21 cellular contexts compared by ENCODE assay signal in the genomic region with DNA sequence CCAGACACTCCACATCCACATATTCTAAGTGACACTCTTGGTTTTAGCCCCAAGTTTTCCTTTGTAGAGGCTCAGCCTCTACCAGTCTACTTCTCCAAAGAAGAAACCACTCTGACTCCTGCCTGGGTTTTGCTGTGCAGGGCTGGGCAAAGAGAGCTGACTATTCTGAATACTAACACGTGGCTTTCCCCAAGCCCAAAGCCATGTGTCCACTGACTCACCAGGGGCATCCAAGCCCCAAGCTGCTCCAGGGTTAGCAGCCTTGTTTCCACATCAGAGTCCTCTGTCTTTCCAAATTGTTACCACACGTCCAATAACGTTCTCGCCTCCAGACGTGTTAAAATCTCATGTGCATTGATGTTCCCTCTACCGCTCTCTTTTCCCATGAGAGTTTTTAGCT. TPM values are rescaled to one million over a fixed set of nuclear protein-coding genes. Genes with fewer than 3 reads are reported as not detected.
"Had no signal": no experiment of that assay in that cellular context is flagged by ENCODE, and none has a peak within 500 bp of the region (broad histone marks: within the 10 kb centered on the region; RNA-seq: fewer than 3 reads in every experiment).

No MANE protein-coding gene starts in this region.

- H3K27ac Mint-ChIP-seq: activated T-helper 1 cell treated with anti-CD3 and anti-CD28 coated beads, Interleukin-12 subunit alpha, Interleukin-12 subunit beta, Interleukin-2, Interleukin-4 antibody, amounts not matched to agents 30 ng/mL and 10 ng/mL and 1 ng/mL, durations not matched to agents 14 hours and 24 hours and 36 hours; naive B cell; stimulated activated naive CD8-positive, alpha-beta T cell treated with anti-CD3 and anti-CD28 coated beads, Interleukin-15, Interleukin-2, amounts not matched to agents 100 ng/mL and 50 ng/mL, for 24 hours; T-helper 2 cell treated with Interferon-gamma antibody and Interleukin-4, amounts not matched to agents 5 μg/mL and 100 μg/mL, for 36 hours had no signal

- H3K27ac ChIP-seq: adrenal gland, dorsolateral prefrontal cortex, foreskin keratinocyte, neutrophil, right atrium auricular region, SJCRH30, thoracic aorta had no signal

- H3K9me3 Mint-ChIP-seq: activated T-helper 1 cell treated with anti-CD3 and anti-CD28 coated beads, Interleukin-12 subunit alpha, Interleukin-12 subunit beta, Interleukin-2, Interleukin-4 antibody, amounts not matched to agents 30 ng/mL and 10 ng/mL and 1 ng/mL, durations not matched to agents 14 hours and 24 hours and 36 hours; stimulated activated naive CD8-positive, alpha-beta T cell treated with anti-CD3 and anti-CD28 coated beads, Interleukin-15, Interleukin-2, amounts not matched to agents 100 ng/mL and 50 ng/mL, for 24 hours; T-helper 2 cell treated with Interferon-gamma antibody and Interleukin-4, amounts not matched to agents 5 μg/mL and 100 μg/mL, for 36 hours had no signal

- H3K4me3 ChIP-seq: adrenal gland, dorsolateral prefrontal cortex, lung, right atrium auricular region, SJCRH30, smooth muscle cell, thoracic aorta had no signal

- H3K27me3 Mint-ChIP-seq: stimulated activated naive CD8-positive, alpha-beta T cell treated with anti-CD3 and anti-CD28 coated beads, Interleukin-15, Interleukin-2, amounts not matched to agents 100 ng/mL and 50 ng/mL, for 24 hours had no signal

- H3K27me3 ChIP-seq: adrenal gland, dorsolateral prefrontal cortex, foreskin keratinocyte, neutrophil, right atrium auricular region, SJCRH30 had no signal

- H3K4me2 ChIP-seq: smooth muscle cell had no signal

- H3K4me3 Mint-ChIP-seq: activated T-helper 1 cell treated with anti-CD3 and anti-CD28 coated beads, Interleukin-12 subunit alpha, Interleukin-12 subunit beta, Interleukin-2, Interleukin-4 antibody, amounts not matched to agents 30 ng/mL and 10 ng/mL and 1 ng/mL, durations not matched to agents 14 hours and 24 hours and 36 hours; stimulated activated naive CD8-positive, alpha-beta T cell treated with anti-CD3 and anti-CD28 coated beads, Interleukin-15, Interleukin-2, amounts not matched to agents 100 ng/mL and 50 ng/mL, for 24 hours; T-helper 2 cell treated with Interferon-gamma antibody and Interleukin-4, amounts not matched to agents 5 μg/mL and 100 μg/mL, for 36 hours had no signal

- DNase-seq: activated CD4-positive, alpha-beta T cell treated with anti-CD3 and anti-CD28 coated beads, Interleukin-2, amount 50 U/mL, for 1 hour; activated naive CD4-positive, alpha-beta T cell; adrenal gland; dorsolateral prefrontal cortex; erythroblast; foreskin keratinocyte; kidney glomerular epithelial cell; naive B cell; SJCRH30 had no signal

- H3K4me1 ChIP-seq: adrenal gland, foreskin keratinocyte, right atrium auricular region, SJCRH30 had no signal

- H3K9me3 ChIP-seq: adrenal gland, neutrophil, right atrium auricular region, thoracic aorta had no signal

- H3K36me3 ChIP-seq: adrenal gland, neutrophil, right atrium auricular region, SJCRH30, thoracic aorta had no signal

- H3K4me1 Mint-ChIP-seq: naive B cell had no signal

- ATAC-seq: activated CD4-positive, CD25-positive, alpha-beta regulatory T cell treated with anti-CD3 and anti-CD28 coated beads, Interleukin-2, amount 50 U/mL, for 24 hours; foreskin keratinocyte had no signal

RNA-seq across cellular contexts. Expression of a gene that starts 8.7 kb away (rescaled TPM):
- total RNA-seq: activated CD8-positive, alpha-beta memory T cell treated with anti-CD3 and anti-CD28 coated beads for 36 hours; activated T-helper 1 cell treated with anti-CD3 and anti-CD28 coated beads, Interleukin-12 subunit alpha, Interleukin-12 subunit beta, Interleukin-2, Interleukin-4 antibody, amounts not matched to agents 30 ng/mL and 10 ng/mL and 1 ng/mL, durations not matched to agents 14 hours and 24 hours and 36 hours; adrenal gland; cardiac septum; foreskin keratinocyte; lung; right atrium auricular region; SJCRH30; smooth muscle cell; thoracic aorta; ureter had no signal
- polyA plus RNA-seq: adrenal gland, foreskin keratinocyte, lung, smooth muscle cell had no signal
